In genomic region chr15:88620995-88621772, GRCh38 we compare ENCODE assay signal across 1 cellular context.
A peak's percentile ranks its signal among the peaks of the same experiment; 100 is the strongest.
TF ChIP-seq lines count a peak whose summit lies in the region.

Gene AEN (plus strand): TSS chr15:88621340. CDS start chr15:88626210, 4,870 bp downstream.

TF ChIP-seq in HepG2, 621 proteins besides CTCF, POLR2A, EP300 and RAD21 (continued from another document and continues in another):
- TF ChIP-seq, protein P1, sequence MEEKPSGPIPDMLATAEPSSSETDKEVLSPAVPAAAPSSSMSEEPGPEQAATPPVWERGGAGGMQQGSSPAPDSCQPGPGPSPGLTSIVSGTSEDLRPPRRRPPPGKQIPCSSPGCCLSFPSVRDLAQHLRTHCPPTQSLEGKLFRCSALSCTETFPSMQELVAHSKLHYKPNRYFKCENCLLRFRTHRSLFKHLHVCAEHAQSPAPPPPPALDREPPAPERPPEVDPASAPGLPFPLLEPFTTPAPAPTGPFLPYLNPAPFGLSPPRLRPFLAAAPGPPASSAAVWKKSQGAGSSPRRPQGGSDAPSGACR (CRISPR knock-in tag; IDR thresholded peaks at IDR 0.05): 0 out of 2 replicates have a peak, but pooled peaks have one; percentile 56
- TF ChIP-seq WIZ (CRISPR knock-in tag; IDR thresholded peaks at IDR 0.05) (no peak), NFE2L1 (CRISPR knock-in tag; IDR thresholded peaks at IDR 0.05; ENCODE audit: borderline replicate concordance) (no peak), TCF12 (IDR thresholded peaks at IDR 0.05) (no peak), TCF12 (CRISPR knock-in tag; IDR thresholded peaks at IDR 0.05) (peak; percentile 62; the same call in 1 of the 2 replicates), KLF11 (CRISPR knock-in tag; IDR thresholded peaks at IDR 0.05) (no peak), CCDC6 (CRISPR knock-in tag; IDR thresholded peaks at IDR 0.05) (no peak; the same call in 1 of the 2 replicates), U2AF2 (IDR thresholded peaks at IDR 0.05; ENCODE audit: low read depth, low read length) (no peak), ZNF546 (CRISPR knock-in tag; conservative IDR thresholded peaks at IDR 0.05) (0 out of 2 replicates have a peak, but pooled peaks have one; percentile 35), GATAD1 (CRISPR knock-in tag; IDR thresholded peaks at IDR 0.05) (no peak; the same call in none of the 2 replicates), KDM5B (CRISPR knock-in tag; IDR thresholded peaks at IDR 0.05; ENCODE audit: borderline replicate concordance) (peak; percentile 74), FOXA3 (CRISPR knock-in tag; IDR thresholded peaks at IDR 0.05) (no peak), ZFP1 (CRISPR knock-in tag; IDR thresholded peaks at IDR 0.05) (no peak), ZEB1 (IDR thresholded peaks at IDR 0.05; ENCODE audit: insufficient replicate concordance, low read depth) (no peak), ZNF17 (CRISPR knock-in tag; IDR thresholded peaks at IDR 0.05) (no peak), BATF2 (CRISPR knock-in tag; IDR thresholded peaks at IDR 0.05) (peak; percentile 65; the same call in 1 of the 2 replicates), ZNF850 (CRISPR knock-in tag; conservative IDR thresholded peaks at IDR 0.05) (0 out of 2 replicates have a peak, but pooled peaks have one; percentile 57), TBP (CRISPR knock-in tag; IDR thresholded peaks at IDR 0.05) (no peak), NCOA2 (CRISPR knock-in tag; IDR thresholded peaks at IDR 0.05) (peak; percentile 21; the same call in 1 of the 2 replicates), KAT8 (CRISPR knock-in tag; IDR thresholded peaks at IDR 0.05) (peak; percentile 54; the same call in 1 of the 2 replicates), PTBP1 (IDR thresholded peaks at IDR 0.05; ENCODE audit: low read depth, low read length, poor library complexity, severe bottlenecking) (no peak), TMF1 (CRISPR knock-in tag; IDR thresholded peaks at IDR 0.05; ENCODE audit: low read depth) (no peak), ZNF138 (CRISPR knock-in tag; IDR thresholded peaks at IDR 0.05; ENCODE audit: low read depth) (no peak; the same call in 1 of the 2 replicates), ZSCAN9 (CRISPR knock-in tag; IDR thresholded peaks at IDR 0.05; ENCODE audit: borderline replicate concordance) (peak; percentile 73; the same call in 1 of the 2 replicates), HDAC2 (CRISPR knock-in tag; IDR thresholded peaks at IDR 0.05) (peak; percentile 59; the same call in 1 of the 2 replicates), CEBPB (IDR thresholded peaks at IDR 0.05; ENCODE audit: borderline replicate concordance, low read depth, low read length) (no peak), HDAC1 (CRISPR knock-in tag; IDR thresholded peaks at IDR 0.05) (peak; percentile 98), MIER2 (CRISPR knock-in tag; IDR thresholded peaks at IDR 0.05) (no peak), ZNF383 (CRISPR knock-in tag; IDR thresholded peaks at IDR 0.05; ENCODE audit: borderline replicate concordance) (no peak), ZBTB14 (CRISPR knock-in tag; IDR thresholded peaks at IDR 0.05) (no peak), DBP (CRISPR knock-in tag; IDR thresholded peaks at IDR 0.05; ENCODE audit: not compliant biosample characterization) (peak; percentile 79)
- TF ChIP-seq, protein P2, sequence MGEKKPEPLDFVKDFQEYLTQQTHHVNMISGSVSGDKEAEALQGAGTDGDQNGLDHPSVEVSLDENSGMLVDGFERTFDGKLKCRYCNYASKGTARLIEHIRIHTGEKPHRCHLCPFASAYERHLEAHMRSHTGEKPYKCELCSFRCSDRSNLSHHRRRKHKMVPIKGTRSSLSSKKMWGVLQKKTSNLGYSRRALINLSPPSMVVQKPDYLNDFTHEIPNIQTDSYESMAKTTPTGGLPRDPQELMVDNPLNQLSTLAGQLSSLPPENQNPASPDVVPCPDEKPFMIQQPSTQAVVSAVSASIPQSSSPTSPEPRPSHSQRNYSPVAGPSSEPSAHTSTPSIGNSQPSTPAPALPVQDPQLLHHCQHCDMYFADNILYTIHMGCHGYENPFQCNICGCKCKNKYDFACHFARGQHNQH (CRISPR knock-in tag; IDR thresholded peaks at IDR 0.05): peak; percentile 84; the same call in 1 of the 2 replicates
- TF ChIP-seq, protein P3, sequence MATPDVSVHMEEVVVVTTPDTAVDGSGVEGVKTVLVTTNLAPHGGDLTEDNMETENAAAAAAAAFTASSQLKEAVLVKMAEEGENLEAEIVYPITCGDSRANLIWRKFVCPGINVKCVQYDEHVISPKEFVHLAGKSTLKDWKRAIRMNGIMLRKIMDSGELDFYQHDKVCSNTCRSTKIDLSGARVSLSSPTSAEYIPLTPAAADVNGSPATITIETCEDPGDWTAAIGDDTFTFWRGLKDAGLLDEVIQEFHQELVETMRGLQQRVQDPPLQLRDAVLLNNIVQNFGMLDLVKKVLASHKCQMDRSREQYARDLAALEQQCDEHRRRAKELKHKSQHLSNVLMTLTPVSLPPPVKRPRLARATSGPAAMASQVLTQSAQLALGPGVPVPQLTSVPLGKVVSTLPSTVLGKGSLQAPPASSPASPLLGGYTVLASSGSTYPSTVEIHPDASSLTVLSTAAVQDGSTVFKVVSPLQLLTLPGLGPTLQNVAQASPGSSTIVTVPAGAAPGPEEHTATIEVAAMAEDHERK (CRISPR knock-in tag; IDR thresholded peaks at IDR 0.05; ENCODE audit: low read depth): no peak
- TF ChIP-seq, protein P4, sequence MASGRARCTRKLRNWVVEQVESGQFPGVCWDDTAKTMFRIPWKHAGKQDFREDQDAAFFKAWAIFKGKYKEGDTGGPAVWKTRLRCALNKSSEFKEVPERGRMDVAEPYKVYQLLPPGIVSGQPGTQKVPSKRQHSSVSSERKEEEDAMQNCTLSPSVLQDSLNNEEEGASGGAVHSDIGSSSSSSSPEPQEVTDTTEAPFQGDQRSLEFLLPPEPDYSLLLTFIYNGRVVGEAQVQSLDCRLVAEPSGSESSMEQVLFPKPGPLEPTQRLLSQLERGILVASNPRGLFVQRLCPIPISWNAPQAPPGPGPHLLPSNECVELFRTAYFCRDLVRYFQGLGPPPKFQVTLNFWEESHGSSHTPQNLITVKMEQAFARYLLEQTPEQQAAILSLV (CRISPR knock-in tag; IDR thresholded peaks at IDR 0.05; ENCODE audit: borderline replicate concordance): peak; percentile 71
- TF ChIP-seq, protein P5, sequence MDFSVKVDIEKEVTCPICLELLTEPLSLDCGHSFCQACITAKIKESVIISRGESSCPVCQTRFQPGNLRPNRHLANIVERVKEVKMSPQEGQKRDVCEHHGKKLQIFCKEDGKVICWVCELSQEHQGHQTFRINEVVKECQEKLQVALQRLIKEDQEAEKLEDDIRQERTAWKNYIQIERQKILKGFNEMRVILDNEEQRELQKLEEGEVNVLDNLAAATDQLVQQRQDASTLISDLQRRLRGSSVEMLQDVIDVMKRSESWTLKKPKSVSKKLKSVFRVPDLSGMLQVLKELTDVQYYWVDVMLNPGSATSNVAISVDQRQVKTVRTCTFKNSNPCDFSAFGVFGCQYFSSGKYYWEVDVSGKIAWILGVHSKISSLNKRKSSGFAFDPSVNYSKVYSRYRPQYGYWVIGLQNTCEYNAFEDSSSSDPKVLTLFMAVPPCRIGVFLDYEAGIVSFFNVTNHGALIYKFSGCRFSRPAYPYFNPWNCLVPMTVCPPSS (IDR thresholded peaks at IDR 0.05): no peak
- TF ChIP-seq, protein P6, sequence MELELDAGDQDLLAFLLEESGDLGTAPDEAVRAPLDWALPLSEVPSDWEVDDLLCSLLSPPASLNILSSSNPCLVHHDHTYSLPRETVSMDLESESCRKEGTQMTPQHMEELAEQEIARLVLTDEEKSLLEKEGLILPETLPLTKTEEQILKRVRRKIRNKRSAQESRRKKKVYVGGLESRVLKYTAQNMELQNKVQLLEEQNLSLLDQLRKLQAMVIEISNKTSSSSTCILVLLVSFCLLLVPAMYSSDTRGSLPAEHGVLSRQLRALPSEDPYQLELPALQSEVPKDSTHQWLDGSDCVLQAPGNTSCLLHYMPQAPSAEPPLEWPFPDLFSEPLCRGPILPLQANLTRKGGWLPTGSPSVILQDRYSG (CRISPR knock-in tag; IDR thresholded peaks at IDR 0.05): peak; percentile 82
- TF ChIP-seq, protein P7, sequence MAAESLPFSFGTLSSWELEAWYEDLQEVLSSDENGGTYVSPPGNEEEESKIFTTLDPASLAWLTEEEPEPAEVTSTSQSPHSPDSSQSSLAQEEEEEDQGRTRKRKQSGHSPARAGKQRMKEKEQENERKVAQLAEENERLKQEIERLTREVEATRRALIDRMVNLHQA (CRISPR knock-in tag; IDR thresholded peaks at IDR 0.05): no peak
- TF ChIP-seq, protein P8, sequence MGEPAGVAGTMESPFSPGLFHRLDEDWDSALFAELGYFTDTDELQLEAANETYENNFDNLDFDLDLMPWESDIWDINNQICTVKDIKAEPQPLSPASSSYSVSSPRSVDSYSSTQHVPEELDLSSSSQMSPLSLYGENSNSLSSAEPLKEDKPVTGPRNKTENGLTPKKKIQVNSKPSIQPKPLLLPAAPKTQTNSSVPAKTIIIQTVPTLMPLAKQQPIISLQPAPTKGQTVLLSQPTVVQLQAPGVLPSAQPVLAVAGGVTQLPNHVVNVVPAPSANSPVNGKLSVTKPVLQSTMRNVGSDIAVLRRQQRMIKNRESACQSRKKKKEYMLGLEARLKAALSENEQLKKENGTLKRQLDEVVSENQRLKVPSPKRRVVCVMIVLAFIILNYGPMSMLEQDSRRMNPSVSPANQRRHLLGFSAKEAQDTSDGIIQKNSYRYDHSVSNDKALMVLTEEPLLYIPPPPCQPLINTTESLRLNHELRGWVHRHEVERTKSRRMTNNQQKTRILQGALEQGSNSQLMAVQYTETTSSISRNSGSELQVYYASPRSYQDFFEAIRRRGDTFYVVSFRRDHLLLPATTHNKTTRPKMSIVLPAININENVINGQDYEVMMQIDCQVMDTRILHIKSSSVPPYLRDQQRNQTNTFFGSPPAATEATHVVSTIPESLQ (CRISPR knock-in tag; conservative IDR thresholded peaks at IDR 0.05): no peak
- TF ChIP-seq, protein P9, sequence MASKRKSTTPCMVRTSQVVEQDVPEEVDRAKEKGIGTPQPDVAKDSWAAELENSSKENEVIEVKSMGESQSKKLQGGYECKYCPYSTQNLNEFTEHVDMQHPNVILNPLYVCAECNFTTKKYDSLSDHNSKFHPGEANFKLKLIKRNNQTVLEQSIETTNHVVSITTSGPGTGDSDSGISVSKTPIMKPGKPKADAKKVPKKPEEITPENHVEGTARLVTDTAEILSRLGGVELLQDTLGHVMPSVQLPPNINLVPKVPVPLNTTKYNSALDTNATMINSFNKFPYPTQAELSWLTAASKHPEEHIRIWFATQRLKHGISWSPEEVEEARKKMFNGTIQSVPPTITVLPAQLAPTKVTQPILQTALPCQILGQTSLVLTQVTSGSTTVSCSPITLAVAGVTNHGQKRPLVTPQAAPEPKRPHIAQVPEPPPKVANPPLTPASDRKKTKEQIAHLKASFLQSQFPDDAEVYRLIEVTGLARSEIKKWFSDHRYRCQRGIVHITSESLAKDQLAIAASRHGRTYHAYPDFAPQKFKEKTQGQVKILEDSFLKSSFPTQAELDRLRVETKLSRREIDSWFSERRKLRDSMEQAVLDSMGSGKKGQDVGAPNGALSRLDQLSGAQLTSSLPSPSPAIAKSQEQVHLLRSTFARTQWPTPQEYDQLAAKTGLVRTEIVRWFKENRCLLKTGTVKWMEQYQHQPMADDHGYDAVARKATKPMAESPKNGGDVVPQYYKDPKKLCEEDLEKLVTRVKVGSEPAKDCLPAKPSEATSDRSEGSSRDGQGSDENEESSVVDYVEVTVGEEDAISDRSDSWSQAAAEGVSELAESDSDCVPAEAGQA (IDR thresholded peaks at IDR 0.05; ENCODE audit: low read depth): no peak
- TF ChIP-seq, protein P9 (CRISPR knock-in tag; IDR thresholded peaks at IDR 0.05; ENCODE audit: borderline replicate concordance): peak; percentile 67; the same call in 1 of the 2 replicates
- TF ChIP-seq, protein P10, sequence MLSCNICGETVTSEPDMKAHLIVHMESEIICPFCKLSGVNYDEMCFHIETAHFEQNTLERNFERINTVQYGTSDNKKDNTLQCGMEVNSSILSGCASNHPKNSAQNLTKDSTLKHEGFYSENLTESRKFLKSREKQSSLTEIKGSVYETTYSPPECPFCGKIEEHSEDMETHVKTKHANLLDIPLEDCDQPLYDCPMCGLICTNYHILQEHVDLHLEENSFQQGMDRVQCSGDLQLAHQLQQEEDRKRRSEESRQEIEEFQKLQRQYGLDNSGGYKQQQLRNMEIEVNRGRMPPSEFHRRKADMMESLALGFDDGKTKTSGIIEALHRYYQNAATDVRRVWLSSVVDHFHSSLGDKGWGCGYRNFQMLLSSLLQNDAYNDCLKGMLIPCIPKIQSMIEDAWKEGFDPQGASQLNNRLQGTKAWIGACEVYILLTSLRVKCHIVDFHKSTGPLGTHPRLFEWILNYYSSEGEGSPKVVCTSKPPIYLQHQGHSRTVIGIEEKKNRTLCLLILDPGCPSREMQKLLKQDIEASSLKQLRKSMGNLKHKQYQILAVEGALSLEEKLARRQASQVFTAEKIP (CRISPR knock-in tag; IDR thresholded peaks at IDR 0.05; ENCODE audit: borderline replicate concordance): no peak
